ENCODE assay signal across 2 cellular contexts in genomic region chr13:30615851-30616311, GRCh38.
TF ChIP-seq lines count a peak whose summit lies in the region.

No MANE protein-coding gene starts in this region.

TF ChIP-seq in K562, 482 proteins besides CTCF, POLR2A, EP300 and RAD21:
- no peak for TF ChIP-seq EZH2 (IDR thresholded peaks at IDR 0.05; ENCODE audit: borderline replicate concordance, low read depth, low read length)
- TF ChIP-seq, protein P1, sequence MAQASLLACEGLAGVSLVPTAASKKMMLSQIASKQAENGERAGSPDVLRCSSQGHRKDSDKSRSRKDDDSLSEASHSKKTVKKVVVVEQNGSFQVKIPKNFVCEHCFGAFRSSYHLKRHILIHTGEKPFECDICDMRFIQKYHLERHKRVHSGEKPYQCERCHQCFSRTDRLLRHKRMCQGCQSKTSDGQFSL (CRISPR knock-in tag; IDR thresholded peaks at IDR 0.05), result no peak
- TF ChIP-seq, protein P1 (tag; IDR thresholded peaks at IDR 0.05), result no peak
- no peak for TF ChIP-seq SIRT6 (IDR thresholded peaks at IDR 0.05; ENCODE audit: low read depth, low read length)
- no peak for TF ChIP-seq ZEB2 (IDR thresholded peaks at IDR 0.05)
- no peak for TF ChIP-seq NKRF (IDR thresholded peaks at IDR 0.05; ENCODE audit: borderline replicate concordance)
- no peak for TF ChIP-seq ELK1 (CRISPR knock-in tag; IDR thresholded peaks at IDR 0.05)
- TF ChIP-seq, protein P2, sequence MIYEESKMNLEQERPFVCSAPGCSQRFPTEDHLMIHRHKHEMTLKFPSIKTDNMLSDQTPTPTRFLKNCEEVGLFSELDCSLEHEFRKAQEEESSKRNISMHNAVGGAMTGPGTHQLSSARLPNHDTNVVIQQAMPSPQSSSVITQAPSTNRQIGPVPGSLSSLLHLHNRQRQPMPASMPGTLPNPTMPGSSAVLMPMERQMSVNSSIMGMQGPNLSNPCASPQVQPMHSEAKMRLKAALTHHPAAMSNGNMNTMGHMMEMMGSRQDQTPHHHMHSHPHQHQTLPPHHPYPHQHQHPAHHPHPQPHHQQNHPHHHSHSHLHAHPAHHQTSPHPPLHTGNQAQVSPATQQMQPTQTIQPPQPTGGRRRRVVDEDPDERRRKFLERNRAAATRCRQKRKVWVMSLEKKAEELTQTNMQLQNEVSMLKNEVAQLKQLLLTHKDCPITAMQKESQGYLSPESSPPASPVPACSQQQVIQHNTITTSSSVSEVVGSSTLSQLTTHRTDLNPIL (CRISPR knock-in tag; IDR thresholded peaks at IDR 0.05), result no peak
- TF ChIP-seq SMARCB1 (IDR thresholded peaks at IDR 0.05; ENCODE audit: insufficient read length, low read depth), result no peak
- TF ChIP-seq, protein P3, sequence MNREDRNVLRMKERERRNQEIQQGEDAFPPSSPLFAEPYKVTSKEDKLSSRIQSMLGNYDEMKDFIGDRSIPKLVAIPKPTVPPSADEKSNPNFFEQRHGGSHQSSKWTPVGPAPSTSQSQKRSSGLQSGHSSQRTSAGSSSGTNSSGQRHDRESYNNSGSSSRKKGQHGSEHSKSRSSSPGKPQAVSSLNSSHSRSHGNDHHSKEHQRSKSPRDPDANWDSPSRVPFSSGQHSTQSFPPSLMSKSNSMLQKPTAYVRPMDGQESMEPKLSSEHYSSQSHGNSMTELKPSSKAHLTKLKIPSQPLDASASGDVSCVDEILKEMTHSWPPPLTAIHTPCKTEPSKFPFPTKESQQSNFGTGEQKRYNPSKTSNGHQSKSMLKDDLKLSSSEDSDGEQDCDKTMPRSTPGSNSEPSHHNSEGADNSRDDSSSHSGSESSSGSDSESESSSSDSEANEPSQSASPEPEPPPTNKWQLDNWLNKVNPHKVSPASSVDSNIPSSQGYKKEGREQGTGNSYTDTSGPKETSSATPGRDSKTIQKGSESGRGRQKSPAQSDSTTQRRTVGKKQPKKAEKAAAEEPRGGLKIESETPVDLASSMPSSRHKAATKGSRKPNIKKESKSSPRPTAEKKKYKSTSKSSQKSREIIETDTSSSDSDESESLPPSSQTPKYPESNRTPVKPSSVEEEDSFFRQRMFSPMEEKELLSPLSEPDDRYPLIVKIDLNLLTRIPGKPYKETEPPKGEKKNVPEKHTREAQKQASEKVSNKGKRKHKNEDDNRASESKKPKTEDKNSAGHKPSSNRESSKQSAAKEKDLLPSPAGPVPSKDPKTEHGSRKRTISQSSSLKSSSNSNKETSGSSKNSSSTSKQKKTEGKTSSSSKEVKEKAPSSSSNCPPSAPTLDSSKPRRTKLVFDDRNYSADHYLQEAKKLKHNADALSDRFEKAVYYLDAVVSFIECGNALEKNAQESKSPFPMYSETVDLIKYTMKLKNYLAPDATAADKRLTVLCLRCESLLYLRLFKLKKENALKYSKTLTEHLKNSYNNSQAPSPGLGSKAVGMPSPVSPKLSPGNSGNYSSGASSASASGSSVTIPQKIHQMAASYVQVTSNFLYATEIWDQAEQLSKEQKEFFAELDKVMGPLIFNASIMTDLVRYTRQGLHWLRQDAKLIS (CRISPR knock-in tag; IDR thresholded peaks at IDR 0.05), result no peak

TF ChIP-seq in WTC11, 78 proteins besides CTCF, POLR2A, EP300 and RAD21:
- TF ChIP-seq FOXJ3 (CRISPR knock-in tag; IDR thresholded peaks at IDR 0.05; ENCODE audit: borderline replicate concordance), result no peak
- TF ChIP-seq ZNF416 (CRISPR knock-in tag; IDR thresholded peaks at IDR 0.05), result no peak
- TF ChIP-seq PRRX2 (CRISPR knock-in tag; IDR thresholded peaks at IDR 0.05), result no peak
- no peak for TF ChIP-seq USF1 (CRISPR knock-in tag; IDR thresholded peaks at IDR 0.05)
